ENCODE assay signal across 7 cellular contexts in genomic region chr6:56757585-56757984, GRCh38.
DNase-seq lines count a peak whose midpoint lies in the region; ATAC-seq and TF ChIP-seq lines count a peak whose summit lies in the region.

No MANE protein-coding gene starts in this region.

- peak; percentile 80 for TF ChIP-seq CTCF in OCI-LY3 (IDR thresholded peaks at IDR 0.05; ENCODE audit: low read depth, low read length)

- H3K9me3 ChIP-seq in OCI-LY3 (ENCODE audit: insufficient read depth, low read length): no peaks in the 10 kb centered on the region

- no peak overlapping the region for H3K9ac ChIP-seq in OCI-LY3 (ENCODE audit: low read length)

- peaks cover 3% of the 10 kb centered on the region for H3K36me3 ChIP-seq in OCI-LY3 (replicated peaks; ENCODE audit: low read depth, low read length)

- H3K4me3 ChIP-seq in OCI-LY3 (ENCODE audit: low read length): no peak overlapping the region

- H3K4me1 ChIP-seq in OCI-LY3 (ENCODE audit: low read length): peaks cover 47% of the 10 kb centered on the region

- DNase-seq in glomerular endothelial cell (ENCODE audit: extremely low read depth, low read depth, low spot score): peak; percentile 45
- peak; percentile 84 for DNase-seq in superior temporal gyrus (ENCODE audit: extremely low spot score)
- DNase-seq in germinal center (ENCODE audit: low spot score): no peak
- no peak for DNase-seq in NCI-H1105 (lab: John Stamatoyannopoulos, UW)

- H3K79me2 ChIP-seq in OCI-LY3 (ENCODE audit: low read length): no peaks in the 10 kb centered on the region

- no peaks in the 10 kb centered on the region for H4K20me1 ChIP-seq in OCI-LY3 (ENCODE audit: insufficient read depth, low read length)

- no peak overlapping the region for H3K27ac ChIP-seq in OCI-LY3 (ENCODE audit: low read length)

- ATAC-seq in GM19455 (IDR thresholded peaks at IDR 0.05; ENCODE audit: unreplicated experiment): peak; percentile 37
- no peak for ATAC-seq in GM21825 (IDR thresholded peaks at IDR 0.05; ENCODE audit: unreplicated experiment)

- no peak overlapping the region for H3K4me2 ChIP-seq in OCI-LY3 (ENCODE audit: low read length)

- H3K27me3 ChIP-seq in OCI-LY3 (ENCODE audit: low read depth, low read length): no peaks in the 10 kb centered on the region

- H2AFZ ChIP-seq in OCI-LY3 (ENCODE audit: low read depth, low read length): no peak overlapping the region

Comparison
In these comparisons a context has a peak if more than half of its experiments do, and no peak if none do; other contexts are left out.
1. DNase-seq: peak in glomerular endothelial cell (single experiment) and superior temporal gyrus (single experiment); none in germinal center (single experiment) and NCI-H1105 (single experiment).